In genomic region chrX:72042860-72043248, GRCh38 we compare ENCODE assay signal across 17 cellular contexts.
"Had no signal": no experiment of that assay in that cellular context is flagged by ENCODE, and none has a peak within 500 bp of the region (broad histone marks: within the 10 kb centered on the region; RNA-seq: fewer than 3 reads in every experiment).

No MANE protein-coding gene starts in this region.

- H3K27me3 Mint-ChIP-seq: activated CD4-positive, alpha-beta memory T cell treated with anti-CD3 and anti-CD28 coated beads for 36 hours; activated CD4-positive, alpha-beta T cell treated with anti-CD3 and anti-CD28 coated beads for 36 hours; central memory CD8-positive, alpha-beta T cell had no signal

- H3K4me2 ChIP-seq: hepatocyte had no signal

- DNase-seq: activated CD4-positive, alpha-beta memory T cell treated with anti-CD3 and anti-CD28 coated beads for 36 hours; activated CD4-positive, alpha-beta T cell treated with anti-CD3 and anti-CD28 coated beads for 36 hours; activated gamma-delta T cell; activated T-cell treated with anti-CD3 and anti-CD28 coated beads, Interleukin-2, amount 50 U/mL, for 4 hours; effector memory CD4-positive, alpha-beta T cell; kidney; left ventricle myocardium superior; substantia nigra; WERI-Rb-1 had no signal

- H3K9me3 ChIP-seq: tibial nerve had no signal

- H2AFZ ChIP-seq: hepatocyte had no signal

- H3K9ac ChIP-seq: parathyroid adenoma had no signal

- H3K36me3 ChIP-seq: tibial nerve, WERI-Rb-1 had no signal

- H3K27ac ChIP-seq: WERI-Rb-1 had no signal

- FAIRE-seq: kidney had no signal

- H3K79me2 ChIP-seq: hepatocyte had no signal

- H3K4me3 Mint-ChIP-seq: activated CD4-positive, alpha-beta memory T cell treated with anti-CD3 and anti-CD28 coated beads for 36 hours; activated CD4-positive, alpha-beta T cell treated with anti-CD3 and anti-CD28 coated beads for 36 hours; activated T-cell treated with anti-CD3 and anti-CD28 coated beads, Interleukin-2, amount 50 U/mL, for 4 hours; central memory CD8-positive, alpha-beta T cell; stimulated activated effector memory CD8-positive, alpha-beta T cell treated with anti-CD3 and anti-CD28 coated beads, Interleukin-12 subunit alpha, Interleukin-12 subunit beta, amount 100 ng/mL, for 72 hours; T-helper 1 cell treated with Interleukin-12 subunit alpha and Interleukin-12 subunit beta and Interleukin-4 antibody, amounts not matched to agents 30 μg/mL and 1 μg/mL, for 36 hours had no signal

- H3K9me3 Mint-ChIP-seq: activated CD4-positive, alpha-beta memory T cell treated with anti-CD3 and anti-CD28 coated beads for 36 hours; activated naive CD4-positive, alpha-beta T cell treated with anti-CD3 and anti-CD28 coated beads, Interleukin-2, amount 50 U/mL, for 72 hours; activated T-cell treated with anti-CD3 and anti-CD28 coated beads, Interleukin-2, amount 50 U/mL, for 4 hours; central memory CD8-positive, alpha-beta T cell; stimulated activated effector memory CD8-positive, alpha-beta T cell treated with anti-CD3 and anti-CD28 coated beads, Interleukin-12 subunit alpha, Interleukin-12 subunit beta, amount 100 ng/mL, for 72 hours; T-helper 1 cell treated with Interleukin-12 subunit alpha and Interleukin-12 subunit beta and Interleukin-4 antibody, amounts not matched to agents 30 μg/mL and 1 μg/mL, for 36 hours had no signal

- H3K36me3 Mint-ChIP-seq: activated CD4-positive, alpha-beta memory T cell treated with anti-CD3 and anti-CD28 coated beads for 36 hours; activated naive CD4-positive, alpha-beta T cell treated with anti-CD3 and anti-CD28 coated beads, Interleukin-2, amount 50 U/mL, for 72 hours; brain; stimulated activated effector memory CD8-positive, alpha-beta T cell treated with anti-CD3 and anti-CD28 coated beads, Interleukin-12 subunit alpha, Interleukin-12 subunit beta, amount 100 ng/mL, for 72 hours had no signal

- H3K4me3 ChIP-seq: hepatocyte, tibial nerve had no signal

- H3K27me3 ChIP-seq: hepatocyte had no signal

- H3K27ac Mint-ChIP-seq: activated CD4-positive, alpha-beta memory T cell treated with anti-CD3 and anti-CD28 coated beads for 36 hours; activated CD4-positive, alpha-beta T cell treated with anti-CD3 and anti-CD28 coated beads for 36 hours; activated naive CD4-positive, alpha-beta T cell treated with anti-CD3 and anti-CD28 coated beads, Interleukin-2, amount 50 U/mL, for 72 hours; stimulated activated effector memory CD8-positive, alpha-beta T cell treated with anti-CD3 and anti-CD28 coated beads, Interleukin-12 subunit alpha, Interleukin-12 subunit beta, amount 100 ng/mL, for 72 hours; T-helper 1 cell treated with Interleukin-12 subunit alpha and Interleukin-12 subunit beta and Interleukin-4 antibody, amounts not matched to agents 30 μg/mL and 1 μg/mL, for 36 hours had no signal
